In genomic region chr10:131657985-131658330, GRCh38 we compare ENCODE assay signal across 17 cellular contexts.
"Had no signal": no experiment of that assay in that cellular context is flagged by ENCODE, and none has a peak within 500 bp of the region (broad histone marks: within the 10 kb centered on the region; RNA-seq: fewer than 3 reads in every experiment).

No MANE protein-coding gene starts in this region.

- H3K27me3 ChIP-seq: vagina had no signal

- ATAC-seq: gastrocnemius medialis; left colon; mucosa of descending colon; naive thymus-derived CD8-positive, alpha-beta T cell; right cardiac atrium; stimulated activated effector memory CD8-positive, alpha-beta T cell treated with anti-CD3 and anti-CD28 coated beads, Interleukin-12 subunit alpha, Interleukin-12 subunit beta, amount 100 ng/mL, for 72 hours; stimulated activated naive CD8-positive, alpha-beta T cell treated with anti-CD3 and anti-CD28 coated beads, Interleukin-15, Interleukin-2, amounts not matched to agents 100 U/mL and 50 U/mL, for 24 hours; upper lobe of right lung had no signal

- H3K9me3 ChIP-seq: gastrocnemius medialis, mucosa of descending colon, upper lobe of right lung, vagina had no signal

- H3K36me3 ChIP-seq: esophagus muscularis mucosa, gastrocnemius medialis, tibial artery, upper lobe of right lung, vagina had no signal

- DNase-seq: effector memory CD4-positive, alpha-beta T cell; gastrocnemius medialis; left colon; mammary epithelial cell; mucosa of descending colon; naive thymus-derived CD8-positive, alpha-beta T cell; right cardiac atrium; stimulated activated CD4-positive, alpha-beta T cell treated with anti-CD3 and anti-CD28 coated beads, Interleukin-4, amount 100 ng/mL, for 1 hour; stimulated activated CD8-positive, alpha-beta memory T cell treated with anti-CD3 and anti-CD28 coated beads, Interleukin-4, amount 100 ng/mL, for 48 hours; stimulated activated naive CD8-positive, alpha-beta T cell treated with anti-CD3 and anti-CD28 coated beads, Interleukin-15, Interleukin-2, amounts not matched to agents 100 U/mL and 50 U/mL, for 24 hours had no signal

- H3K4me1 Mint-ChIP-seq: stimulated activated effector memory CD8-positive, alpha-beta T cell treated with anti-CD3 and anti-CD28 coated beads, Interleukin-12 subunit alpha, Interleukin-12 subunit beta, amount 100 ng/mL, for 72 hours had no signal

- H3K36me3 Mint-ChIP-seq: naive thymus-derived CD8-positive, alpha-beta T cell; stimulated activated effector memory CD8-positive, alpha-beta T cell treated with anti-CD3 and anti-CD28 coated beads, Interleukin-12 subunit alpha, Interleukin-12 subunit beta, amount 100 ng/mL, for 72 hours had no signal

- H3K27ac ChIP-seq: epithelial cell of prostate, esophagus muscularis mucosa, gastrocnemius medialis, tibial artery, upper lobe of right lung, vagina had no signal

- H3K27ac Mint-ChIP-seq: naive thymus-derived CD8-positive, alpha-beta T cell; stimulated activated effector memory CD8-positive, alpha-beta T cell treated with anti-CD3 and anti-CD28 coated beads, Interleukin-12 subunit alpha, Interleukin-12 subunit beta, amount 100 ng/mL, for 72 hours had no signal

- H3K4me1 ChIP-seq: esophagus muscularis mucosa, gastrocnemius medialis, tibial artery, upper lobe of right lung, vagina had no signal

- H3K4me3 Mint-ChIP-seq: naive thymus-derived CD8-positive, alpha-beta T cell; stimulated activated effector memory CD8-positive, alpha-beta T cell treated with anti-CD3 and anti-CD28 coated beads, Interleukin-12 subunit alpha, Interleukin-12 subunit beta, amount 100 ng/mL, for 72 hours had no signal

- H3K4me3 ChIP-seq: esophagus muscularis mucosa, gastrocnemius medialis, mucosa of descending colon, smooth muscle cell, tibial artery, upper lobe of right lung, vagina had no signal
